8 cellular contexts compared by ENCODE assay signal in genomic region chr10:24701447-24701846, GRCh38. TPM values are rescaled to one million over a fixed set of nuclear protein-coding genes. Genes with fewer than 3 reads are reported as not detected.
A peak's percentile ranks its signal among the peaks of the same experiment; 100 is the strongest.
DNase-seq lines count a peak whose midpoint lies in the region; ATAC-seq and TF ChIP-seq lines count a peak whose summit lies in the region.

No MANE protein-coding gene starts in this region.

- no peak overlapping the region for H3K18ac ChIP-seq in trophoblast cell (ENCODE audit: low read length)

- H2AFZ ChIP-seq in MM.1S (ENCODE audit: low read length) (no peak overlapping the region), trophoblast cell (ENCODE audit: insufficient read depth, low read length, poor library complexity) (no peak overlapping the region)

- H4K8ac ChIP-seq in trophoblast cell (ENCODE audit: low read depth, low read length) = no peak overlapping the region

- H4K12ac ChIP-seq in trophoblast cell (ENCODE audit: low read depth, low read length) = no peak overlapping the region

- H3K9me2 ChIP-seq in MM.1S (replicated peaks; ENCODE audit: insufficient read depth, low read length) = no peaks in the 10 kb centered on the region

- no peak overlapping the region for H3K14ac ChIP-seq in trophoblast cell (ENCODE audit: low read length)

- peak overlapping the region; percentile 12 for H3K4me3 Mint-ChIP-seq in activated CD8-positive, alpha-beta memory T cell treated with anti-CD3 and anti-CD28 coated beads, Interleukin-2, amount 10 ng/mL, durations not matched to agents 7 days and 5 days

- H3K27ac ChIP-seq in MM.1S (ENCODE audit: low read length) (peak overlapping the region; percentile 43; the same call in 1 of the 2 replicates), trophoblast cell (ENCODE audit: low read depth, low read length) (no peak overlapping the region)

- TF ChIP-seq CTCF in MM.1S (IDR thresholded peaks at IDR 0.05; ENCODE audit: low read length) = peak; percentile 39

- H3K4me2 ChIP-seq in MM.1S (ENCODE audit: low read depth, low read length) (peak overlapping the region; percentile 84), trophoblast cell (ENCODE audit: low read length) (no peak overlapping the region)

- no peak overlapping the region for H3K23ac ChIP-seq in trophoblast cell (ENCODE audit: low read length)

- H3K9ac ChIP-seq in MM.1S (ENCODE audit: low read length) (no peak overlapping the region), trophoblast cell (ENCODE audit: low read length) (no peak overlapping the region)

- H2BK5ac ChIP-seq in trophoblast cell (ENCODE audit: low read depth, low read length, poor library complexity) = no peak overlapping the region

- no peaks in the 10 kb centered on the region for H3K36me3 Mint-ChIP-seq in activated CD8-positive, alpha-beta memory T cell treated with anti-CD3 and anti-CD28 coated beads, Interleukin-2, amount 10 ng/mL, durations not matched to agents 7 days and 5 days

- H2AK5ac ChIP-seq in trophoblast cell (ENCODE audit: low read length) = no peak overlapping the region

- no CpG with 5 or more reads among the region's 3 CpGs for WGBS in trophoblast cell (ENCODE audit: extremely low coverage, insufficient coverage, insufficient read length)

- H3K9me3 ChIP-seq in MM.1S (replicated peaks; ENCODE audit: insufficient read depth, low read length) = no peaks in the 10 kb centered on the region
- H3K9me3 ChIP-seq in trophoblast cell (ENCODE audit: insufficient read depth, low read depth, low read length) = peaks cover 2% of the 10 kb centered on the region

- DNase-seq in activated CD8-positive, alpha-beta memory T cell treated with anti-CD3 and anti-CD28 coated beads, Interleukin-2, amount 10 ng/mL, durations not matched to agents 7 days and 5 days = peak; percentile 68
- no peak for DNase-seq in activated CD8-positive, alpha-beta memory T cell treated with anti-CD3 and anti-CD28 coated beads, Interleukin-2, amount 50 U/mL, for 48 hours
- peak; percentile 74 for DNase-seq in MM.1S
- peak in 1 of 2 donors; percentile 14 for DNase-seq in trophoblast cell
- DNase-seq in 8988T = no peak
- no peak for DNase-seq in stimulated activated CD4-positive, alpha-beta T cell treated with anti-CD3 and anti-CD28 coated beads, Interleukin-2, amount 100 ng/mL, for 48 hours
- DNase-seq in NCI-H128 (lab: John Stamatoyannopoulos, UW; ENCODE audit: unreplicated experiment) = no peak

- peak; percentile 91 for ATAC-seq in activated CD8-positive, alpha-beta memory T cell treated with anti-CD3 and anti-CD28 coated beads, Interleukin-2, amount 10 ng/mL, durations not matched to agents 7 days and 5 days
- peak; percentile 89 for ATAC-seq in HG02623 (IDR thresholded peaks at IDR 0.05; ENCODE audit: unreplicated experiment)

- H2BK12ac ChIP-seq in trophoblast cell (ENCODE audit: low read length) = no peak overlapping the region

- H3K27ac Mint-ChIP-seq in activated CD8-positive, alpha-beta memory T cell treated with anti-CD3 and anti-CD28 coated beads, Interleukin-2, amount 10 ng/mL, durations not matched to agents 7 days and 5 days = peak overlapping the region; percentile 70

- H2BK120ac ChIP-seq in trophoblast cell (ENCODE audit: insufficient read depth, low read length, poor library complexity) = no peak overlapping the region

- peak overlapping the region; percentile 86 for H3K4ac ChIP-seq in trophoblast cell (ENCODE audit: low read depth, low read length)

- H3K36me3 ChIP-seq in MM.1S (replicated peaks; ENCODE audit: insufficient read depth, low read length) = no peaks in the 10 kb centered on the region
- peaks cover 0 to 3% of the 10 kb centered on the region in 2 experiments for H3K36me3 ChIP-seq in trophoblast cell (ENCODE audit: control insufficient read depth in 1 of 2, insufficient read depth in 2 of 2, low read length in 2 of 2)

- peaks cover 4% of the 10 kb centered on the region for H3K79me1 ChIP-seq in trophoblast cell (ENCODE audit: low read length)

- peaks cover 3% of the 10 kb centered on the region; the same call in 1 of the 2 replicates for H3F3A ChIP-seq in MM.1S (ENCODE audit: insufficient read depth, low read length)

- peak overlapping the region; percentile 35 for H3K4me3 ChIP-seq in MM.1S (ENCODE audit: low read length)
- H3K4me3 ChIP-seq in trophoblast cell (ENCODE audit: low read depth, low read length) = no peak overlapping the region

- no peaks in the 10 kb centered on the region for H3K27me3 Mint-ChIP-seq in activated CD8-positive, alpha-beta memory T cell treated with anti-CD3 and anti-CD28 coated beads, Interleukin-2, amount 10 ng/mL, durations not matched to agents 7 days and 5 days

- peaks cover 19% of the 10 kb centered on the region for H3K4me1 ChIP-seq in MM.1S (ENCODE audit: low read length)
- H3K4me1 ChIP-seq in trophoblast cell (ENCODE audit: control insufficient read depth in 1 of 2, insufficient read depth in 2 of 2, low read length in 2 of 2) = peaks cover 10 to 15% of the 10 kb centered on the region in 2 experiments

- no peaks in the 10 kb centered on the region; the same call in 1 of the 2 replicates for H4K20me1 ChIP-seq in MM.1S (ENCODE audit: insufficient read depth, low read length)

- no peaks in the 10 kb centered on the region for H3K27me3 ChIP-seq in MM.1S (replicated peaks; ENCODE audit: insufficient read depth, low read length)
- H3K27me3 ChIP-seq in trophoblast cell (ENCODE audit: insufficient read depth, low read length) = no peaks in the 10 kb centered on the region

- no peak overlapping the region for H4K91ac ChIP-seq in trophoblast cell (ENCODE audit: low read depth, low read length)

- H3K79me2 ChIP-seq in MM.1S (ENCODE audit: low read length) (peaks cover 88% of the 10 kb centered on the region), trophoblast cell (ENCODE audit: control insufficient read depth, insufficient read depth, low read length, poor library complexity) (peaks cover 13% of the 10 kb centered on the region)

- no peaks in the 10 kb centered on the region for H3K9me3 Mint-ChIP-seq in activated CD8-positive, alpha-beta memory T cell treated with anti-CD3 and anti-CD28 coated beads, Interleukin-2, amount 10 ng/mL, durations not matched to agents 7 days and 5 days (ENCODE audit: low read depth)

- CTCF ChIA-PET in activated CD8-positive, alpha-beta memory T cell treated with anti-CD3 and anti-CD28 coated beads, Interleukin-2, amount 10 ng/mL, durations not matched to agents 7 days and 5 days (lab: Charles Lee) = interaction anchor here (1.2 kb wide), 1 partner anchor 397 kb away, joined by 4 read pairs; no protein-coding TSS in a partner anchor

- peaks cover 27% of the 10 kb centered on the region for H3K4me1 Mint-ChIP-seq in activated CD8-positive, alpha-beta memory T cell treated with anti-CD3 and anti-CD28 coated beads, Interleukin-2, amount 10 ng/mL, durations not matched to agents 7 days and 5 days

RNA-seq across cellular contexts. Expression of gene ARHGAP21, which starts 22.2 kb away (rescaled TPM):
- 10 to 100 TPM; 32.7 to 34.1 TPM for total RNA-seq in activated CD8-positive, alpha-beta memory T cell treated with anti-CD3 and anti-CD28 coated beads, Interleukin-2, amount 10 ng/mL, durations not matched to agents 7 days and 5 days
- polyA plus RNA-seq in trophoblast cell (2013) = 65.0 and 66.8 TPM in 2 replicates

Comparison
In these comparisons a context has a peak if more than half of its experiments do, and no peak if none do; other contexts are left out.
1. DNase-seq: peak in activated CD8-positive, alpha-beta memory T cell treated with anti-CD3 and anti-CD28 coated beads, Interleukin-2, amount 10 ng/mL, durations not matched to agents 7 days and 5 days (single experiment) and MM.1S (single experiment); none in activated CD8-positive, alpha-beta memory T cell treated with anti-CD3 and anti-CD28 coated beads, Interleukin-2, amount 50 U/mL, for 48 hours (single experiment), 8988T (single experiment), stimulated activated CD4-positive, alpha-beta T cell treated with anti-CD3 and anti-CD28 coated beads, Interleukin-2, amount 100 ng/mL, for 48 hours (0 of 2) and NCI-H128 (single experiment).